In genomic region chr21:42636931-42637601, GRCh38 we compare ENCODE assay signal across 2 cellular contexts.
TF ChIP-seq lines count a peak whose summit lies in the region.

No MANE protein-coding gene starts in this region.

TF ChIP-seq in IMR-90, 13 proteins besides CTCF, POLR2A, EP300 and RAD21:
- TF ChIP-seq MAFK (IDR thresholded peaks at IDR 0.05; ENCODE audit: low read depth, low read length) (no peak), BHLHE40 (IDR thresholded peaks at IDR 0.05; ENCODE audit: low read depth, low read length) (no peak), MAZ (IDR thresholded peaks at IDR 0.05; ENCODE audit: borderline replicate concordance, low read depth, low read length) (no peak), SMC3 (IDR thresholded peaks at IDR 0.05; ENCODE audit: low read depth, low read length) (no peak), ELK1 (IDR thresholded peaks at IDR 0.05; ENCODE audit: borderline replicate concordance, low read depth, low read length) (no peak), CEBPB (IDR thresholded peaks at IDR 0.05; ENCODE audit: low read depth, low read length) (no peak), FOS (IDR thresholded peaks at IDR 0.05; ENCODE audit: low read depth, low read length) (no peak), CHD1 (IDR thresholded peaks at IDR 0.05; ENCODE audit: low read depth, low read length) (no peak), MXI1 (IDR thresholded peaks at IDR 0.05; ENCODE audit: borderline replicate concordance, low read depth, low read length) (no peak), NFE2L2 (IDR thresholded peaks at IDR 0.05; ENCODE audit: low read depth, low read length) (no peak), USF2 (IDR thresholded peaks at IDR 0.05; ENCODE audit: low read depth, low read length) (no peak), RCOR1 (IDR thresholded peaks at IDR 0.05; ENCODE audit: insufficient replicate concordance, low read length) (no peak), RFX5 (IDR thresholded peaks at IDR 0.05; ENCODE audit: low read depth, low read length) (no peak)

TF ChIP-seq in H1, 55 proteins besides CTCF, POLR2A, EP300 and RAD21:
- TF ChIP-seq CHD7 (IDR thresholded peaks at IDR 0.05; ENCODE audit: insufficient replicate concordance, low read length) (no peak), SIX5 (IDR thresholded peaks at IDR 0.05; ENCODE audit: low read depth, low read length) (no peak), SAP30 (IDR thresholded peaks at IDR 0.05; ENCODE audit: insufficient read depth, insufficient replicate concordance, low read length) (no peak)
